8 cellular contexts compared by ENCODE assay signal in genomic region chr6:2848851-2849250, GRCh38. TPM values are rescaled to one million over a fixed set of nuclear protein-coding genes. Genes with fewer than 3 reads are reported as not detected.
A peak's percentile ranks its signal among the peaks of the same experiment; 100 is the strongest.
DNase-seq lines count a peak whose midpoint lies in the region; ATAC-seq and TF ChIP-seq lines count a peak whose summit lies in the region.

No MANE protein-coding gene starts in this region.

- peaks cover 23% of the 10 kb centered on the region for H3K79me2 ChIP-seq in DOHH2 (ENCODE audit: control insufficient read depth, low read length)

- DNase-seq in NCI-H526 treated with DMSO at 0.1 percent for 48 hours (lab: John Stamatoyannopoulos, UW) (peak; percentile 67), substantia nigra (lab: John Stamatoyannopoulos, UW) (no peak), body of pancreas (no peak), SW 1271 (lab: John Stamatoyannopoulos, UW) (no peak)
- peak; percentile 70 to 74 for DNase-seq in activated T-cell treated with anti-CD3 and anti-CD28 coated beads, Interleukin-2, amount 50 U/mL, for 72 hours
- DNase-seq in naive thymus-derived CD8-positive, alpha-beta T cell: peak; percentile 36 to 88 (median 68)

- no peaks in the 10 kb centered on the region for H3K27me3 Mint-ChIP-seq in activated T-cell treated with anti-CD3 and anti-CD28 coated beads, Interleukin-2, amount 50 U/mL, for 72 hours (ENCODE audit: low read depth)
- no peaks in the 10 kb centered on the region for H3K27me3 Mint-ChIP-seq in naive thymus-derived CD8-positive, alpha-beta T cell

- H3K4me1 ChIP-seq in DOHH2 (ENCODE audit: control insufficient read depth, low read length) (peaks cover 81% of the 10 kb centered on the region), body of pancreas (peaks cover 31% of the 10 kb centered on the region)

- TF ChIP-seq CTCF in DOHH2 (IDR thresholded peaks at IDR 0.05; ENCODE audit: low read depth, low read length, poor library complexity, severe bottlenecking) (no peak), body of pancreas (IDR thresholded peaks at IDR 0.05) (no peak)

- peaks cover 64% of the 10 kb centered on the region for H3K4me1 Mint-ChIP-seq in activated T-cell treated with anti-CD3 and anti-CD28 coated beads, Interleukin-2, amount 50 U/mL, for 72 hours (ENCODE audit: low read depth)
- peaks cover 20 to 52% (median 44%) of the 10 kb centered on the region in 4 donors for H3K4me1 Mint-ChIP-seq in naive thymus-derived CD8-positive, alpha-beta T cell

- intact Hi-C loops in body of pancreas (cut with DNase I): no loop called here

- peaks cover 0 to 4% of the 10 kb centered on the region in 2 donors for H3K9me3 Mint-ChIP-seq in activated T-cell treated with anti-CD3 and anti-CD28 coated beads, Interleukin-2, amount 50 U/mL, for 72 hours
- no peaks in the 10 kb centered on the region for H3K9me3 Mint-ChIP-seq in naive thymus-derived CD8-positive, alpha-beta T cell

- H3K9me2 ChIP-seq in DOHH2 (replicated peaks; ENCODE audit: control insufficient read depth, low read length): no peaks in the 10 kb centered on the region

- H4K20me1 ChIP-seq in DOHH2 (ENCODE audit: control insufficient read depth, insufficient read depth, low read depth, low read length): no peaks in the 10 kb centered on the region

- TF ChIP-seq POLR2A in body of pancreas (IDR thresholded peaks at IDR 0.05): no peak

- H3K27ac ChIP-seq in DOHH2 (ENCODE audit: low read depth, low read length): peak overlapping the region; percentile 90
- no peak overlapping the region for H3K27ac ChIP-seq in substantia nigra (ENCODE audit: low read depth, low read length, poor library complexity, severe bottlenecking)
- H3K27ac ChIP-seq in body of pancreas: no peak overlapping the region

- peaks cover 0 to 1% of the 10 kb centered on the region in 2 donors for H3K36me3 Mint-ChIP-seq in activated T-cell treated with anti-CD3 and anti-CD28 coated beads, Interleukin-2, amount 50 U/mL, for 72 hours (ENCODE audit: insufficient read depth in 2 of 2)
- no peaks in the 10 kb centered on the region for H3K36me3 Mint-ChIP-seq in naive thymus-derived CD8-positive, alpha-beta T cell

- ATAC-seq in activated T-cell treated with anti-CD3 and anti-CD28 coated beads, Interleukin-2, amount 50 U/mL, for 72 hours (replicated peaks in 1 of 2): peak; percentile 61
- peak; percentile 87 to 97 for ATAC-seq in naive thymus-derived CD8-positive, alpha-beta T cell
- no peak for ATAC-seq in HG03432 (IDR thresholded peaks at IDR 0.05; ENCODE audit: unreplicated experiment)
- no peak for ATAC-seq in body of pancreas

- H3K27ac Mint-ChIP-seq in activated T-cell treated with anti-CD3 and anti-CD28 coated beads, Interleukin-2, amount 50 U/mL, for 72 hours: peak overlapping the region; percentile 17
- H3K27ac Mint-ChIP-seq in naive thymus-derived CD8-positive, alpha-beta T cell: peak overlapping the region; percentile 61 to 98 (median 95)

- H3K4me3 ChIP-seq in DOHH2 (ENCODE audit: low read length) (peak overlapping the region; percentile 87), body of pancreas (no peak overlapping the region)

- peaks cover 10% of the 10 kb centered on the region for H3K36me3 ChIP-seq in DOHH2 (ENCODE audit: control insufficient read depth, low read length)
- no peaks in the 10 kb centered on the region for H3K36me3 ChIP-seq in body of pancreas (replicated peaks in 1 of 2; ENCODE audit: insufficient read depth in 1 of 2, low read depth in 2 of 2)

- peaks cover 22% of the 10 kb centered on the region for H3F3A ChIP-seq in DOHH2 (ENCODE audit: control insufficient read depth, insufficient read depth)

- H3K4me3 Mint-ChIP-seq in activated T-cell treated with anti-CD3 and anti-CD28 coated beads, Interleukin-2, amount 50 U/mL, for 72 hours: peak overlapping the region; percentile 72 to 75
- H3K4me3 Mint-ChIP-seq in naive thymus-derived CD8-positive, alpha-beta T cell: peak overlapping the region in 9 of 10 donors; percentile 16 to 77 (median 69)

- H3K27me3 ChIP-seq in DOHH2 (ENCODE audit: control insufficient read depth, low read length) (no peaks in the 10 kb centered on the region), body of pancreas (no peaks in the 10 kb centered on the region)

- 66 to 79% methylated on average over 10 of the region's 10 CpGs for WGBS in body of pancreas, 2 donors

- H3K4me2 ChIP-seq in DOHH2 (ENCODE audit: low read length): peak overlapping the region; percentile 90

- POLR2A ChIA-PET in naive thymus-derived CD8-positive, alpha-beta T cell (lab: Charles Lee): interaction anchor here (0.5 to 5.3 kb wide), 15 partner anchors 10 to 215 kb away, joined by 3 to 68 read pairs (median 7); partner anchors contain the start of gene SERPINB9

- H3K9me3 ChIP-seq in DOHH2 (ENCODE audit: control insufficient read depth, insufficient read depth, low read length) (no peaks in the 10 kb centered on the region), body of pancreas (no peaks in the 10 kb centered on the region)

RNA-seq across cellular contexts. Expression of gene SERPINB1, which starts 7.2 kb away (rescaled TPM):
- total RNA-seq in activated T-cell treated with anti-CD3 and anti-CD28 coated beads, Interleukin-2, amount 50 U/mL, for 72 hours: 100 to 1,000 TPM; 131 to 203 TPM
- total RNA-seq in naive thymus-derived CD8-positive, alpha-beta T cell: 10 to 100 TPM; 65.3 to 67.1 TPM
- 100 to 1,000 TPM; 121 to 130 (median 123) TPM for polyA plus RNA-seq in naive thymus-derived CD8-positive, alpha-beta T cell
- total RNA-seq in body of pancreas: 10 to 100 TPM; 19.1 to 80.4 TPM

RNA-seq across cellular contexts. Expression of gene SERPINB9, which starts 54.3 kb away (rescaled TPM):
- 10 to 100 TPM; 70.7 to 96.1 TPM for total RNA-seq in activated T-cell treated with anti-CD3 and anti-CD28 coated beads, Interleukin-2, amount 50 U/mL, for 72 hours
- 10 to 100 TPM; 56.6 to 57.1 TPM for total RNA-seq in naive thymus-derived CD8-positive, alpha-beta T cell
- polyA plus RNA-seq in naive thymus-derived CD8-positive, alpha-beta T cell: 10 to 100 TPM; 29.9 to 37.2 (median 35.0) TPM
- 1 to 10 TPM; 2.0 to 4.2 TPM for total RNA-seq in body of pancreas

Comparison
In these comparisons a context has a peak if more than half of its experiments do, and no peak if none do; other contexts are left out.
1. DNase-seq: peak in NCI-H526 treated with DMSO at 0.1 percent for 48 hours (single experiment), activated T-cell treated with anti-CD3 and anti-CD28 coated beads, Interleukin-2, amount 50 U/mL, for 72 hours (2 of 2) and naive thymus-derived CD8-positive, alpha-beta T cell (10 of 10); none in substantia nigra (0 of 49), body of pancreas (0 of 4) and SW 1271 (0 of 2).
2. ATAC-seq: peak in activated T-cell treated with anti-CD3 and anti-CD28 coated beads, Interleukin-2, amount 50 U/mL, for 72 hours (2 of 2) and naive thymus-derived CD8-positive, alpha-beta T cell (2 of 2); none in HG03432 (single experiment) and body of pancreas (single experiment).
3. RNA of gene SERPINB9, which starts 54.3 kb away (total RNA-seq): 70.7 to 96.1 TPM in activated T-cell treated with anti-CD3 and anti-CD28 coated beads, Interleukin-2, amount 50 U/mL, for 72 hours and 56.6 to 57.1 TPM in naive thymus-derived CD8-positive, alpha-beta T cell; 2.0 to 4.2 TPM in body of pancreas; every median in the first group is over 10 times any median in the second.